Comparison of ENCODE assay signal across 8 cellular contexts in the genomic region with DNA sequence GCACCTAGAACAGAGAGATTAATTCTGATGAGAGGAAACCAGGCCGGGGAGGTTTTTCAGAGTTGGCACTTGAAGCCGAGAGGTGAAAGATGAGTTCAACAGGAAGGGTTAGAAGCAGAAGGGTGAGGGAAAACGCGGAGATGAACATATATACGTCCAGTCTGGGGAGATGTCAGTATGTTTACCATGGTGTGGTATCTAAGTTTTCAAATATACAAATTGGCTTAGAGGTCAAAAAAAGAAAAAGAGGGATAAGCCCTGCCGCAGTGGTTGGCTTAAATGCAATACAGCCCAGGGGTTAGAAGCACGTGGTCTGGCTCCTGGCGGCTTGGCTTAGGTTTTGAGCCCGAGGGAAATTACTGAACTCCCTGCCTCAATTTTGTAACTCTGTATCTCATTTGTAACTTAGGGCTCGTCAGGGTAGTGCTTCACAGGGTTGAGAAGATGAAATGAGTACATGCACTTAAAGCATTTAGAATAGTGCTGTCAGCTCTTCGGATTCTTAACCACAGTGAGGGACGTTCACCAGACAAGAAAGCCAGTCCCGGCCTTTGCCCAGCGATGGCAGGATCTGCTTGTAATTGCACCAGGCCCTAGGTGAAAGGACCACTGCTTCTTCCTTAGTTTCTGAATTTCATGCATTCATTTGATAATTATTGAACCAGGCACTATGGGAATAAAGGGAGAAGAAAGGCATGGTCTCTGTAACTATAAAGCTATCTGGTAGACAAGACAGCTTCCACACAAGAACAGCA. TPM values are rescaled to one million over a fixed set of nuclear protein-coding genes. Genes with fewer than 3 reads are reported as not detected.
DNase-seq lines count a peak whose midpoint lies in the region; ATAC-seq and TF ChIP-seq lines count a peak whose summit lies in the region.

No MANE protein-coding gene starts in this region.

- intact Hi-C loops in activated T-helper 2 cell treated with anti-CD3 and anti-CD28 coated beads, Interferon-gamma antibody, Interleukin-2, Interleukin-4, amounts not matched to agents 10 μg/mL and 5 μg/mL and 100 μg/mL, durations not matched to agents 14 hours and 24 hours and 36 hours (cut with micrococcal nuclease), result no loop called here

- ATAC-seq in stimulated activated naive CD8-positive, alpha-beta T cell treated with anti-CD3 and anti-CD28 coated beads, Interleukin-15, amount 100 ng/mL, for 72 hours, result no peak

- no peaks in the 10 kb centered on the region for H3K9me3 Mint-ChIP-seq in T-helper 1 cell treated with Interleukin-12 subunit alpha and Interleukin-12 subunit beta and Interleukin-4 antibody, amounts not matched to agents 30 μg/mL and 1 μg/mL, for 36 hours
- H3K9me3 Mint-ChIP-seq in activated T-helper 2 cell treated with anti-CD3 and anti-CD28 coated beads, Interferon-gamma antibody, Interleukin-2, Interleukin-4, amounts not matched to agents 10 μg/mL and 5 μg/mL and 100 μg/mL, durations not matched to agents 14 hours and 24 hours and 36 hours, result no peaks in the 10 kb centered on the region
- H3K9me3 Mint-ChIP-seq in stimulated activated naive CD8-positive, alpha-beta T cell treated with anti-CD3 and anti-CD28 coated beads, Interleukin-15, amount 100 ng/mL, for 72 hours, result no peaks in the 10 kb centered on the region

- CTCF ChIA-PET in GM10248 (lab: Yijun Ruan, JAX), result interaction anchor here (1.2 kb wide), 1 partner anchor 173 kb away, joined by 4 read pairs; no protein-coding TSS in a partner anchor

- H3K4me3 ChIP-seq in iPS-18a (ENCODE audit: low read length), result peak overlapping the region; percentile 18

- H3K27me3 ChIP-seq in iPS-18a (ENCODE audit: control insufficient read depth, insufficient read depth, low read length), result peaks cover 28% of the 10 kb centered on the region

- H3K4me1 Mint-ChIP-seq in T-helper 1 cell treated with Interleukin-12 subunit alpha and Interleukin-12 subunit beta and Interleukin-4 antibody, amounts not matched to agents 30 μg/mL and 1 μg/mL, for 36 hours (ENCODE audit: low read depth), result peaks cover 24% of the 10 kb centered on the region
- H3K4me1 Mint-ChIP-seq in activated T-helper 2 cell treated with anti-CD3 and anti-CD28 coated beads, Interferon-gamma antibody, Interleukin-2, Interleukin-4, amounts not matched to agents 10 μg/mL and 5 μg/mL and 100 μg/mL, durations not matched to agents 14 hours and 24 hours and 36 hours (ENCODE audit: low read depth), result peaks cover 20% of the 10 kb centered on the region
- H3K4me1 Mint-ChIP-seq in stimulated activated naive CD8-positive, alpha-beta T cell treated with anti-CD3 and anti-CD28 coated beads, Interleukin-15, amount 100 ng/mL, for 72 hours, result peaks cover 27% of the 10 kb centered on the region

- no peak for TF ChIP-seq CTCF in GM10248 (IDR thresholded peaks at IDR 0.05; ENCODE audit: control extremely low read depth, extremely low read depth, low read depth, missing control alignments)

- peak overlapping the region; percentile 29 for H3K27ac ChIP-seq in iPS-18a (ENCODE audit: low read length)

- H3K27me3 Mint-ChIP-seq in T-helper 1 cell treated with Interleukin-12 subunit alpha and Interleukin-12 subunit beta and Interleukin-4 antibody, amounts not matched to agents 30 μg/mL and 1 μg/mL, for 36 hours (ENCODE audit: low read depth), result peaks cover 37% of the 10 kb centered on the region
- H3K27me3 Mint-ChIP-seq in activated T-helper 2 cell treated with anti-CD3 and anti-CD28 coated beads, Interferon-gamma antibody, Interleukin-2, Interleukin-4, amounts not matched to agents 10 μg/mL and 5 μg/mL and 100 μg/mL, durations not matched to agents 14 hours and 24 hours and 36 hours (ENCODE audit: low read depth), result peaks cover 60% of the 10 kb centered on the region
- H3K27me3 Mint-ChIP-seq in stimulated activated naive CD8-positive, alpha-beta T cell treated with anti-CD3 and anti-CD28 coated beads, Interleukin-15, amount 100 ng/mL, for 72 hours, result peaks cover 38% of the 10 kb centered on the region

- H3K9me3 ChIP-seq in iPS-18a (ENCODE audit: control insufficient read depth, low read depth, low read length), result no peaks in the 10 kb centered on the region

- no peaks in the 10 kb centered on the region for H3K36me3 Mint-ChIP-seq in T-helper 1 cell treated with Interleukin-12 subunit alpha and Interleukin-12 subunit beta and Interleukin-4 antibody, amounts not matched to agents 30 μg/mL and 1 μg/mL, for 36 hours (ENCODE audit: low read depth)
- peaks cover 3% of the 10 kb centered on the region for H3K36me3 Mint-ChIP-seq in activated T-helper 2 cell treated with anti-CD3 and anti-CD28 coated beads, Interferon-gamma antibody, Interleukin-2, Interleukin-4, amounts not matched to agents 10 μg/mL and 5 μg/mL and 100 μg/mL, durations not matched to agents 14 hours and 24 hours and 36 hours (ENCODE audit: low read depth)

- H3K36me3 ChIP-seq in iPS-18a (ENCODE audit: control insufficient read depth, low read depth, low read length), result peaks cover 4% of the 10 kb centered on the region

- DNase-seq in T-helper 1 cell (no peak), GM10248 (ENCODE audit: extremely low spot score) (no peak), DMS 273 treated with DMSO at 0.1 percent for 48 hours (lab: John Stamatoyannopoulos, UW) (no peak)
- DNase-seq in activated T-helper 2 cell treated with anti-CD3 and anti-CD28 coated beads, Interferon-gamma antibody, Interleukin-2, Interleukin-4, amounts not matched to agents 10 μg/mL and 5 μg/mL and 100 μg/mL, durations not matched to agents 14 hours and 24 hours and 36 hours (ENCODE audit: low spot score), result no peak
- no peak for DNase-seq in stimulated activated naive CD8-positive, alpha-beta T cell treated with anti-CD3 and anti-CD28 coated beads, Interleukin-15, amount 100 ng/mL, for 72 hours
- DNase-seq in activated CD4-positive, alpha-beta T cell treated with anti-CD3 and anti-CD28 coated beads for 48 hours, result no peak

- POLR2A ChIA-PET in GM10248 (lab: Yijun Ruan, JAX), result no interaction called here

- H3K27ac Mint-ChIP-seq in T-helper 1 cell treated with Interleukin-12 subunit alpha and Interleukin-12 subunit beta and Interleukin-4 antibody, amounts not matched to agents 30 μg/mL and 1 μg/mL, for 36 hours, result peak overlapping the region; percentile 78
- H3K27ac Mint-ChIP-seq in activated T-helper 2 cell treated with anti-CD3 and anti-CD28 coated beads, Interferon-gamma antibody, Interleukin-2, Interleukin-4, amounts not matched to agents 10 μg/mL and 5 μg/mL and 100 μg/mL, durations not matched to agents 14 hours and 24 hours and 36 hours, result peak overlapping the region; percentile 62
- H3K27ac Mint-ChIP-seq in stimulated activated naive CD8-positive, alpha-beta T cell treated with anti-CD3 and anti-CD28 coated beads, Interleukin-15, amount 100 ng/mL, for 72 hours, result peak overlapping the region; percentile 95

- peaks cover 36% of the 10 kb centered on the region for H3K4me1 ChIP-seq in iPS-18a (ENCODE audit: control insufficient read depth, low read depth, low read length)

- peak overlapping the region; percentile 80 for H3K4me3 Mint-ChIP-seq in T-helper 1 cell treated with Interleukin-12 subunit alpha and Interleukin-12 subunit beta and Interleukin-4 antibody, amounts not matched to agents 30 μg/mL and 1 μg/mL, for 36 hours
- peak overlapping the region; percentile 63 for H3K4me3 Mint-ChIP-seq in activated T-helper 2 cell treated with anti-CD3 and anti-CD28 coated beads, Interferon-gamma antibody, Interleukin-2, Interleukin-4, amounts not matched to agents 10 μg/mL and 5 μg/mL and 100 μg/mL, durations not matched to agents 14 hours and 24 hours and 36 hours (ENCODE audit: low read depth)
- peak overlapping the region; percentile 81 to 85 for H3K4me3 Mint-ChIP-seq in stimulated activated naive CD8-positive, alpha-beta T cell treated with anti-CD3 and anti-CD28 coated beads, Interleukin-15, amount 100 ng/mL, for 72 hours

- H3K9ac ChIP-seq in iPS-18a (ENCODE audit: low read length), result peak overlapping the region; percentile 64

RNA-seq across cellular contexts. Expression of gene HES1, which starts 6.4 kb away (rescaled TPM):
- total RNA-seq in activated T-helper 2 cell treated with anti-CD3 and anti-CD28 coated beads, Interferon-gamma antibody, Interleukin-2, Interleukin-4, amounts not matched to agents 10 μg/mL and 5 μg/mL and 100 μg/mL, durations not matched to agents 14 hours and 24 hours and 36 hours, result 0.37 and 0.53 TPM in 2 replicates
